Comparison of ENCODE assay signal across 8 cellular contexts in the genomic region with DNA sequence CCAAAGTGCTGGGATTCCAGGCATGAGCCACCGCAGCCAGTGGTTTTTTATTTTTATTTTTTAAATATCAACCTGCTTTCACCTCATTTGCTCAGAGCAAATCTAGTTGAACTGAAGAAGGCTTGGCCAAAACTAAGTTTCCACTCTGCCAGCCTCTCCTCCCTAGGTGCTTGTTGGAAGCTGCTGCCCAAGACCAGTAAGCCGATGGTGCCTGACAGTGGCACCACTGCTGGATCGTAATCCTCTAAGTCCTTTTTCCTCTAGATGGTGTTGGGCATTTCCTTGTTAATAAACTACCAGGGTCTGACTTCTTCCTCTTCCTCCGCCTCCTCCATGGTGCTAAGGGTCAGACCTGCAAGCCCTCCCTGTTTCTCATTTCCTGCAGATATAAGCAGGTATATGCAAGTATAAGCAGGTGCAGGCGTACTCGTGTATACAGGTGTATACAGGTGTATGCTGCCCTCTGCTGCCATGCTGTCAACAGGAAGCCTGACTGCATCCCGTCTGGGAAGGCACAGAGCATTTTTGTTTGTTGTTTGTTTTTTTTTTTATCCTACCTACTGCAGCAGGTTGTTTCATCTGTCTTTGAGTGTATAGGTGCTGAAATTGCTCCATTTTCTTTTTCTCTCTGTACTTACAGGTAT. TPM values are rescaled to one million over a fixed set of nuclear protein-coding genes. Genes with fewer than 3 reads are reported as not detected.
DNase-seq lines count a peak whose midpoint lies in the region; ATAC-seq, FAIRE-seq and TF ChIP-seq lines count a peak whose summit lies in the region.

No MANE protein-coding gene starts in this region.

- no peaks in the 10 kb centered on the region; the same call in 1 of the 2 replicates for H3F3A ChIP-seq in GM23338 (replicated peaks; ENCODE audit: low read depth)

- H3K9ac ChIP-seq in HepG2 (ENCODE audit: insufficient read depth, low read depth, low read length): no peak overlapping the region

- H3K4me1 ChIP-seq in GM23338 (ENCODE audit: insufficient read depth): peaks cover 29% of the 10 kb centered on the region
- H3K4me1 ChIP-seq in HepG2 (ENCODE audit: insufficient read depth, low read length): peaks cover 44% of the 10 kb centered on the region

- TF ChIP-seq POLR2A in HepG2 (IDR thresholded peaks at IDR 0.05; ENCODE audit: insufficient read depth in 1 of 2, low read depth in 2 of 2, low read length in 2 of 2): no peak

- H3K27me3 Mint-ChIP-seq in CD14-positive monocyte (ENCODE audit: low read depth in 3 of 3) (no peaks in the 10 kb centered on the region), GM23338 (ENCODE audit: insufficient read depth, low read depth, poor library complexity) (peaks cover 9% of the 10 kb centered on the region)

- no peak for FAIRE-seq in HepG2 (lab: Jason Lieb, UNC)

- no peak overlapping the region for H3K4me3 ChIP-seq in GM23338
- H3K4me3 ChIP-seq in HepG2 (replicated peaks in 1 of 3; ENCODE audit: insufficient read depth in 1 of 3, low read depth in 2 of 3, low read length in 3 of 3): peak overlapping the region in 1 of 3 experiments; percentile 87; a peak in 1 of 6 replicates

- no peak for TF ChIP-seq RAD21 in HepG2 (CRISPR knock-in tag; IDR thresholded peaks at IDR 0.05)

- no peak for ATAC-seq in GM23338
- no peak for ATAC-seq in HepG2
- no peak for ATAC-seq in HG03469 (IDR thresholded peaks at IDR 0.05; ENCODE audit: unreplicated experiment)
- ATAC-seq in HG03196 (IDR thresholded peaks at IDR 0.05; ENCODE audit: unreplicated experiment): no peak
- ATAC-seq in GM19455 (IDR thresholded peaks at IDR 0.05; ENCODE audit: unreplicated experiment): no peak

- peaks cover 33% of the 10 kb centered on the region for H3K79me2 ChIP-seq in GM23338 (replicated peaks; ENCODE audit: insufficient read depth)
- H3K79me2 ChIP-seq in HepG2 (ENCODE audit: insufficient read depth, low read length): peaks cover 26% of the 10 kb centered on the region

- H4K20me1 ChIP-seq in GM23338 (replicated peaks; ENCODE audit: insufficient read depth): peaks cover 11% of the 10 kb centered on the region; the same call in 1 of the 2 replicates
- H4K20me1 ChIP-seq in HepG2 (ENCODE audit: insufficient read depth, low read length): no peaks in the 10 kb centered on the region

- WGBS in HepG2 (ENCODE audit: low lambda C conversion rate): 70% methylated on average over 7 of the region's 7 CpGs

- peak overlapping the region in 1 of 2 donors; percentile 14 for H3K4me3 Mint-ChIP-seq in CD14-positive monocyte
- peak overlapping the region; percentile 47 for H3K4me3 Mint-ChIP-seq in GM23338

- H3K9me2 ChIP-seq in GM23338 (ENCODE audit: insufficient read depth): no peaks in the 10 kb centered on the region

- POLR2A ChIA-PET in HepG2 (lab: Yijun Ruan, JAX): no interaction called here

- H2AFZ ChIP-seq in GM23338: no peak overlapping the region
- H2AFZ ChIP-seq in HepG2 (ENCODE audit: low read length): no peak overlapping the region

- H3K4me2 ChIP-seq in GM23338 (no peak overlapping the region; the same call in 1 of the 2 replicates), HepG2 (ENCODE audit: low read depth, low read length) (peak overlapping the region; percentile 81)

- peak overlapping the region in 3 of 7 donors; percentile 29 to 66 (median 42) for H3K27ac Mint-ChIP-seq in CD14-positive monocyte
- H3K27ac Mint-ChIP-seq in GM23338: no peak overlapping the region

- H3K36me3 ChIP-seq in GM23338 (ENCODE audit: insufficient read depth) (peaks cover 11% of the 10 kb centered on the region), HepG2 (replicated peaks in 1 of 2; ENCODE audit: control insufficient read depth in 1 of 2, insufficient read depth in 2 of 2, low read length in 2 of 2) (peaks cover 18 to 46% of the 10 kb centered on the region in 2 experiments)

- H3K4me1 Mint-ChIP-seq in CD14-positive monocyte (peaks cover 39% of the 10 kb centered on the region), GM23338 (peaks cover 28% of the 10 kb centered on the region)

- no peaks in the 10 kb centered on the region for H3K9me3 ChIP-seq in HepG2 (ENCODE audit: low read length)

- H3K9me3 Mint-ChIP-seq in CD14-positive monocyte: no peaks in the 10 kb centered on the region
- no peaks in the 10 kb centered on the region for H3K9me3 Mint-ChIP-seq in GM23338

- intact Hi-C loops in CD14-positive monocyte (cut with micrococcal nuclease) (no loop called here), HepG2 (cut with micrococcal nuclease; ENCODE audit: unreplicated experiment) (no loop called here)

- no TSS peak for BruUV-seq in HepG2 (replicated peaks; lab: Mats Ljungman, UMichigan)

- no peak overlapping the region for H3K27ac ChIP-seq in GM23338 (ENCODE audit: low read depth)
- no peak overlapping the region for H3K27ac ChIP-seq in HepG2 (ENCODE audit: extremely low read length, insufficient read depth, low read length)

- TF ChIP-seq EP300 in HepG2 (IDR thresholded peaks at IDR 0.05; ENCODE audit: low read depth in 2 of 2, low read length in 2 of 2) (no peak), HepG2 (CRISPR knock-in tag; IDR thresholded peaks at IDR 0.05; ENCODE audit: borderline replicate concordance) (no peak)

- in situ Hi-C loops in HepG2 (cut with HindIII; ENCODE audit: extremely low pct_ligation_motif_present, low pct_unique_long_range_greater_than_20kb): no loop called here

- H3K36me3 Mint-ChIP-seq in CD14-positive monocyte (peaks cover 49 to 51% of the 10 kb centered on the region in 2 donors), GM23338 (ENCODE audit: low read depth) (peaks cover 31% of the 10 kb centered on the region)

- CTCF ChIA-PET in HepG2 (lab: Yijun Ruan, JAX; ENCODE audit: low intra/inter-chr PET ratio, low total read pairs): no interaction called here

- DNase-seq in CD14-positive monocyte (ENCODE audit: low spot score) (peak; percentile 27), GM23338 (ENCODE audit: low spot score) (no peak), activated T-cell treated with anti-CD3 and anti-CD28 coated beads for 4 hours (peak; percentile 21), HepG2 (ENCODE audit: low spot score) (no peak), Kasumi-1 (lab: John Stamatoyannopoulos, UW) (no peak)

- H3K27me3 ChIP-seq in GM23338 (ENCODE audit: insufficient read depth) (no peaks in the 10 kb centered on the region), HepG2 (ENCODE audit: control insufficient read depth in 1 of 2, insufficient read depth in 2 of 2, low read length in 2 of 2) (no peaks in the 10 kb centered on the region)

- TF ChIP-seq CTCF in CD14-positive monocyte (IDR thresholded peaks at IDR 0.05) (no peak), GM23338 (conservative IDR thresholded peaks at IDR 0.05; ENCODE audit: low read depth in 2 of 2) (peak; percentile 17 to 41; a peak in 3 of 4 replicates), HepG2 (CRISPR knock-in tag; IDR thresholded peaks at IDR 0.05) (peak; percentile 46)

RNA-seq across cellular contexts. Expression of a gene that starts 1.6 kb away (rescaled TPM):
- polyA plus RNA-seq in CD14-positive monocyte: 10 to 100 TPM; 44.1 to 44.8 TPM
- total RNA-seq in GM23338 (2014; rRNA removed; shearing (Covaris generic)): 50.4 and 54.9 TPM in 2 replicates
- 32.5 and 35.6 TPM in 2 replicates for polyA plus RNA-seq in GM23338 (2016; fragmentation: Nextera tagmentation; extraction: Ambion mirVana)
- total RNA-seq in HepG2 (2016; rRNA removed; fragmentation: Illumina TruSeq; extraction: Trizol): 27.1 and 35.7 TPM in 2 replicates
- 8.5 and 12.4 TPM in 2 replicates for total RNA-seq in HepG2 (2016; cell fraction: cytosol; rRNA removed; fragmentation: Illumina TruSeq; extraction: Trizol; ENCODE audit: low read depth)
- total RNA-seq in HepG2 (2016; cell fraction: insoluble cytoplasmic fraction; rRNA removed; fragmentation: Illumina TruSeq; extraction: Trizol): 24.1 and 36.5 TPM in 2 replicates
- 13.6 and 14.7 TPM in 2 replicates for total RNA-seq in HepG2 (2016; cell fraction: membrane; rRNA removed; fragmentation: Illumina TruSeq; extraction: Trizol)
- 51.5 and 52.3 TPM in 2 replicates for total RNA-seq in HepG2 (2016; cell fraction: nucleus; rRNA removed; fragmentation: Illumina TruSeq; extraction: Trizol)
- 51.5 and 63.4 TPM in 2 replicates for polyA plus RNA-seq in HepG2 (2011; rRNA removed)
- polyA plus RNA-seq in HepG2 (2011; cell fraction: cytosol; rRNA removed): 35.3 and 38.4 TPM in 2 replicates
- polyA plus RNA-seq in HepG2 (2011; cell fraction: nucleus; rRNA removed): 278 and 289 TPM in 2 replicates
- 36.9 and 39.9 TPM in 2 replicates for polyA plus RNA-seq in HepG2 (2012)
- 8.2 and 8.4 TPM in 2 replicates for polyA plus RNA-seq in HepG2 (2016; cell fraction: cytosol; fragmentation: Illumina TruSeq; extraction: Trizol; ENCODE audit: low read depth)
- 21.4 and 22.2 TPM in 2 replicates for polyA plus RNA-seq in HepG2 (2016; cell fraction: insoluble cytoplasmic fraction; fragmentation: Illumina TruSeq; extraction: Trizol; ENCODE audit: low read depth)
- 8.4 and 8.9 TPM in 2 replicates for polyA plus RNA-seq in HepG2 (2016; cell fraction: membrane; fragmentation: Illumina TruSeq; extraction: Trizol; ENCODE audit: low read depth)
- 95.9 and 99.0 TPM in 2 replicates for polyA plus RNA-seq in HepG2 (2016; cell fraction: nucleus; fragmentation: Illumina TruSeq; extraction: Trizol; ENCODE audit: insufficient read depth, low read depth)
- 80.9 and 97.1 TPM in 2 replicates for polyA minus RNA-seq in HepG2 (2011; rRNA and poly(A)+ RNA removed; ENCODE audit: low replicate concordance)
- polyA minus RNA-seq in HepG2 (2011; cell fraction: cytosol; rRNA and poly(A)+ RNA removed): 17.1 and 19.6 TPM in 2 replicates
- 117 and 142 TPM in 2 replicates for polyA minus RNA-seq in HepG2 (2011; cell fraction: nucleus; rRNA and poly(A)+ RNA removed)

RNA-seq across cellular contexts. Expression of a gene that starts 6.4 kb away (rescaled TPM):
- 1 to 10 TPM; 2.2 to 3.9 TPM for polyA plus RNA-seq in CD14-positive monocyte
- 166 and 175 TPM in 2 replicates for total RNA-seq in GM23338 (2014; rRNA removed; shearing (Covaris generic))
- 84.0 and 91.3 TPM in 2 replicates for polyA plus RNA-seq in GM23338 (2016; fragmentation: Nextera tagmentation; extraction: Ambion mirVana)
- total RNA-seq in HepG2 (2016; rRNA removed; fragmentation: Illumina TruSeq; extraction: Trizol): 40.4 and 96.0 TPM in 2 replicates
- total RNA-seq in HepG2 (2016; cell fraction: cytosol; rRNA removed; fragmentation: Illumina TruSeq; extraction: Trizol; ENCODE audit: low read depth): 11.3 and 13.3 TPM in 2 replicates
- total RNA-seq in HepG2 (2016; cell fraction: insoluble cytoplasmic fraction; rRNA removed; fragmentation: Illumina TruSeq; extraction: Trizol): 38.3 and 98.7 TPM in 2 replicates
- total RNA-seq in HepG2 (2016; cell fraction: membrane; rRNA removed; fragmentation: Illumina TruSeq; extraction: Trizol): 26.9 and 29.4 TPM in 2 replicates
- total RNA-seq in HepG2 (2016; cell fraction: nucleus; rRNA removed; fragmentation: Illumina TruSeq; extraction: Trizol): 77.9 and 89.2 TPM in 2 replicates
- polyA plus RNA-seq in HepG2 (2011; rRNA removed): 143 and 241 TPM in 2 replicates
- 92.8 and 116 TPM in 2 replicates for polyA plus RNA-seq in HepG2 (2011; cell fraction: cytosol; rRNA removed)
- polyA plus RNA-seq in HepG2 (2011; cell fraction: nucleus; rRNA removed): 82.1 and 131 TPM in 2 replicates
- 315 and 354 TPM in 2 replicates for polyA plus RNA-seq in HepG2 (2012)
- 16.5 and 16.7 TPM in 2 replicates for polyA plus RNA-seq in HepG2 (2016; cell fraction: cytosol; fragmentation: Illumina TruSeq; extraction: Trizol; ENCODE audit: low read depth)
- 50.6 and 73.9 TPM in 2 replicates for polyA plus RNA-seq in HepG2 (2016; cell fraction: insoluble cytoplasmic fraction; fragmentation: Illumina TruSeq; extraction: Trizol; ENCODE audit: low read depth)
- polyA plus RNA-seq in HepG2 (2016; cell fraction: membrane; fragmentation: Illumina TruSeq; extraction: Trizol; ENCODE audit: low read depth): 26.0 and 32.3 TPM in 2 replicates
- polyA plus RNA-seq in HepG2 (2016; cell fraction: nucleus; fragmentation: Illumina TruSeq; extraction: Trizol; ENCODE audit: insufficient read depth, low read depth): 165 and 172 TPM in 2 replicates
- 160 and 313 TPM in 2 replicates for polyA minus RNA-seq in HepG2 (2011; rRNA and poly(A)+ RNA removed; ENCODE audit: low replicate concordance)
- 161 and 251 TPM in 2 replicates for polyA minus RNA-seq in HepG2 (2011; cell fraction: cytosol; rRNA and poly(A)+ RNA removed)
- 34.2 and 48.4 TPM in 2 replicates for polyA minus RNA-seq in HepG2 (2011; cell fraction: nucleus; rRNA and poly(A)+ RNA removed)

Comparison
In these comparisons a context has a peak if more than half of its experiments do, and no peak if none do; other contexts are left out.
1. DNase-seq: peak in CD14-positive monocyte (single experiment) and activated T-cell treated with anti-CD3 and anti-CD28 coated beads for 4 hours (single experiment); none in GM23338 (single experiment), HepG2 (single experiment) and Kasumi-1 (0 of 2).